In genomic region chr3:65837604-65838003, GRCh38 we compare ENCODE assay signal across 18 cellular contexts.
"Had no signal": no experiment of that assay in that cellular context is flagged by ENCODE, and none has a peak within 500 bp of the region (broad histone marks: within the 10 kb centered on the region; RNA-seq: fewer than 3 reads in every experiment).

No MANE protein-coding gene starts in this region.

- H3K4me1 Mint-ChIP-seq: activated CD4-positive, alpha-beta memory T cell treated with anti-CD3 and anti-CD28 coated beads, Interleukin-2, amount 10 ng/mL, durations not matched to agents 7 days and 5 days; activated CD4-positive, alpha-beta T cell treated with anti-CD3 and anti-CD28 coated beads for 36 hours; activated naive CD4-positive, alpha-beta T cell treated with anti-CD3 and anti-CD28 coated beads, Interleukin-2, amount 10 ng/mL, durations not matched to agents 7 days and 5 days; activated T-helper 17 cell treated with anti-CD3 and anti-CD28 coated beads, Interleukin-2, amount 50 U/mL, for 72 hours; naive thymus-derived CD8-positive, alpha-beta T cell; stimulated activated memory B cell treated with anti-CD40 and anti-IgM and Interleukin-4, amounts not matched to agents 10 μg/mL and 1 μg/mL and 100 μg/mL, for 72 hours had no signal

- H3K4me1 ChIP-seq: tibial nerve had no signal

- H3K27me3 ChIP-seq: cardiac muscle cell, esophagus squamous epithelium, neutrophil, tibial nerve had no signal

- H3K36me3 ChIP-seq: cardiac muscle cell, esophagus squamous epithelium, neutrophil, tibial nerve, WERI-Rb-1 had no signal

- DNase-seq: activated CD4-positive, alpha-beta memory T cell treated with anti-CD3 and anti-CD28 coated beads, Interleukin-2, amount 10 ng/mL, durations not matched to agents 7 days and 5 days; activated CD4-positive, alpha-beta T cell treated with anti-CD3 and anti-CD28 coated beads for 36 hours; activated CD8-positive, alpha-beta memory T cell treated with anti-CD3 and anti-CD28 coated beads, Interleukin-2, amount 50 U/mL, for 48 hours; activated naive CD4-positive, alpha-beta T cell treated with anti-CD3 and anti-CD28 coated beads, Interleukin-2, amount 10 ng/mL, durations not matched to agents 7 days and 5 days; esophagus squamous epithelium; foreskin fibroblast; glutamatergic neuron; left cardiac atrium; mucosa of descending colon; naive thymus-derived CD8-positive, alpha-beta T cell; right cardiac atrium; WERI-Rb-1 had no signal

- H3K27ac Mint-ChIP-seq: activated CD4-positive, alpha-beta memory T cell treated with anti-CD3 and anti-CD28 coated beads, Interleukin-2, amount 10 ng/mL, durations not matched to agents 7 days and 5 days; activated CD4-positive, alpha-beta T cell treated with anti-CD3 and anti-CD28 coated beads for 36 hours; activated naive CD4-positive, alpha-beta T cell treated with anti-CD3 and anti-CD28 coated beads, Interleukin-2, amount 10 ng/mL, durations not matched to agents 7 days and 5 days; activated T-helper 17 cell treated with anti-CD3 and anti-CD28 coated beads, Interleukin-2, amount 50 U/mL, for 72 hours; naive thymus-derived CD8-positive, alpha-beta T cell; stimulated activated memory B cell treated with anti-CD40 and anti-IgM and Interleukin-4, amounts not matched to agents 10 μg/mL and 1 μg/mL and 100 μg/mL, for 72 hours had no signal

- H3K9me3 ChIP-seq: esophagus squamous epithelium, mucosa of descending colon, neutrophil, tibial nerve had no signal

- H3K4me3 ChIP-seq: cardiac muscle cell, esophagus squamous epithelium, lung, mucosa of descending colon, tibial nerve had no signal

- H3K9me3 Mint-ChIP-seq: activated CD4-positive, alpha-beta memory T cell treated with anti-CD3 and anti-CD28 coated beads, Interleukin-2, amount 10 ng/mL, durations not matched to agents 7 days and 5 days; activated naive CD4-positive, alpha-beta T cell treated with anti-CD3 and anti-CD28 coated beads, Interleukin-2, amount 10 ng/mL, durations not matched to agents 7 days and 5 days had no signal

- H3K36me3 Mint-ChIP-seq: activated naive CD4-positive, alpha-beta T cell treated with anti-CD3 and anti-CD28 coated beads, Interleukin-2, amount 10 ng/mL, durations not matched to agents 7 days and 5 days; naive thymus-derived CD8-positive, alpha-beta T cell; stimulated activated memory B cell treated with anti-CD40 and anti-IgM and Interleukin-4, amounts not matched to agents 10 μg/mL and 1 μg/mL and 100 μg/mL, for 72 hours had no signal

- ATAC-seq: activated CD4-positive, alpha-beta T cell treated with anti-CD3 and anti-CD28 coated beads for 36 hours; activated T-helper 17 cell treated with anti-CD3 and anti-CD28 coated beads, Interleukin-2, amount 50 U/mL, for 72 hours; left cardiac atrium; mucosa of descending colon; naive thymus-derived CD8-positive, alpha-beta T cell; right cardiac atrium; stimulated activated memory B cell treated with anti-CD40 and anti-IgM and Interleukin-4, amounts not matched to agents 10 μg/mL and 1 μg/mL and 100 μg/mL, for 72 hours had no signal

- H3K27ac ChIP-seq: cardiac muscle cell, esophagus squamous epithelium, neutrophil, tibial nerve, WERI-Rb-1 had no signal

- H3K27me3 Mint-ChIP-seq: activated CD4-positive, alpha-beta memory T cell treated with anti-CD3 and anti-CD28 coated beads, Interleukin-2, amount 10 ng/mL, durations not matched to agents 7 days and 5 days; activated CD4-positive, alpha-beta T cell treated with anti-CD3 and anti-CD28 coated beads for 36 hours; activated naive CD4-positive, alpha-beta T cell treated with anti-CD3 and anti-CD28 coated beads, Interleukin-2, amount 10 ng/mL, durations not matched to agents 7 days and 5 days; activated T-helper 17 cell treated with anti-CD3 and anti-CD28 coated beads, Interleukin-2, amount 50 U/mL, for 72 hours; stimulated activated memory B cell treated with anti-CD40 and anti-IgM and Interleukin-4, amounts not matched to agents 10 μg/mL and 1 μg/mL and 100 μg/mL, for 72 hours had no signal

- H3K4me3 Mint-ChIP-seq: activated CD4-positive, alpha-beta memory T cell treated with anti-CD3 and anti-CD28 coated beads, Interleukin-2, amount 10 ng/mL, durations not matched to agents 7 days and 5 days; activated CD4-positive, alpha-beta T cell treated with anti-CD3 and anti-CD28 coated beads for 36 hours; activated naive CD4-positive, alpha-beta T cell treated with anti-CD3 and anti-CD28 coated beads, Interleukin-2, amount 10 ng/mL, durations not matched to agents 7 days and 5 days; activated T-helper 17 cell treated with anti-CD3 and anti-CD28 coated beads, Interleukin-2, amount 50 U/mL, for 72 hours; naive thymus-derived CD8-positive, alpha-beta T cell; stimulated activated memory B cell treated with anti-CD40 and anti-IgM and Interleukin-4, amounts not matched to agents 10 μg/mL and 1 μg/mL and 100 μg/mL, for 72 hours had no signal
